22 cellular contexts compared by ENCODE assay signal in genomic region chr7:101567231-101567630, GRCh38.
DNase-seq lines count a peak whose midpoint lies in the region; ATAC-seq and TF ChIP-seq lines count a peak whose summit lies in the region.
"Had no signal": no experiment of that assay in that cellular context is flagged by ENCODE, and none has a peak within 500 bp of the region (broad histone marks: within the 10 kb centered on the region; RNA-seq: fewer than 3 reads in every experiment).

No MANE protein-coding gene starts in this region.

- H3K4me2 ChIP-seq in IMR-90 (ENCODE audit: low read depth, low read length), result no peak overlapping the region
- H3K4me2 ChIP-seq: KMS-11 had no signal

- TF ChIP-seq CTCF in IMR-90 (conservative IDR thresholded peaks at IDR 0.05; ENCODE audit: low read depth, low read length), result no peak
- TF ChIP-seq CTCF in CD14-positive monocyte (IDR thresholded peaks at IDR 0.05), result no peak

- no peak overlapping the region for H2AK5ac ChIP-seq in IMR-90 (ENCODE audit: low read depth, low read length)

- dilution Hi-C loops in IMR-90 (cut with HindIII; ENCODE audit: low sequenced_read_pairs, unreplicated experiment), result no loop called here

- H3K9me3 Mint-ChIP-seq in CD14-positive monocyte, result peaks cover 2 to 15% (median 6%) of the 10 kb centered on the region in 7 donors
- H3K9me3 Mint-ChIP-seq: activated T-helper 17 cell treated with anti-CD3 and anti-CD28 coated beads, Interleukin-2, amount 50 U/mL, for 72 hours had no signal

- H3K27ac Mint-ChIP-seq in CD14-positive monocyte, result no peak overlapping the region
- H3K27ac Mint-ChIP-seq: activated CD8-positive, alpha-beta T cell treated with anti-CD3 and anti-CD28 coated beads, Interleukin-2, amount 10 ng/mL, durations not matched to agents 7 days and 5 days; activated T-helper 17 cell treated with anti-CD3 and anti-CD28 coated beads, Interleukin-2, amount 50 U/mL, for 72 hours; B cell; immature natural killer cell; naive thymus-derived CD8-positive, alpha-beta T cell had no signal

- in situ Hi-C loops in IMR-90 (cut with MboI; ENCODE audit: low sequenced_read_pairs), result no loop called here

- no peak overlapping the region for H3K4me3 ChIP-seq in IMR-90 (ENCODE audit: insufficient read depth, low read depth, low read length)
- H3K4me3 ChIP-seq: cardiac muscle cell, GM23248, skin epidermis had no signal

- no peaks in the 10 kb centered on the region for H3K9me1 ChIP-seq in IMR-90 (ENCODE audit: insufficient read depth, low read length)

- H4K91ac ChIP-seq in IMR-90 (ENCODE audit: insufficient read depth, low read depth, low read length), result no peak overlapping the region

- H2BK15ac ChIP-seq in IMR-90 (ENCODE audit: low read depth, low read length), result no peak overlapping the region

- H3K27me3 ChIP-seq in IMR-90 (ENCODE audit: control insufficient read depth, insufficient read depth, low read length), result peaks cover 38% of the 10 kb centered on the region
- H3K27me3 ChIP-seq: cardiac muscle cell had no signal

- H2BK20ac ChIP-seq in IMR-90 (ENCODE audit: low read depth, low read length), result no peak overlapping the region

- no peak overlapping the region for H3K27ac ChIP-seq in IMR-90 (ENCODE audit: insufficient read depth, low read length)
- H3K27ac ChIP-seq: cardiac muscle cell, GM23248, KMS-11, skin epidermis, WERI-Rb-1 had no signal

- H4K20me1 ChIP-seq in IMR-90 (ENCODE audit: insufficient read depth, low read length), result no peaks in the 10 kb centered on the region

- H3K4ac ChIP-seq in IMR-90 (ENCODE audit: low read depth, low read length), result no peak overlapping the region

- H2AFZ ChIP-seq in IMR-90 (replicated peaks; ENCODE audit: low read length, poor library complexity), result peak overlapping the region; percentile 29
- H2AFZ ChIP-seq: GM23248 had no signal

- BruUV-seq in IMR-90 (replicated peaks; lab: Mats Ljungman, UMichigan), result no TSS peak

- no peaks in the 10 kb centered on the region for H3K36me3 Mint-ChIP-seq in CD14-positive monocyte
- H3K36me3 Mint-ChIP-seq: immature natural killer cell had no signal

- CTCF ChIA-PET in IMR-90 (lab: Yijun Ruan, JAX), result no interaction called here

- WGBS in IMR-90 (ENCODE audit: extremely low coverage in 2 of 2, insufficient read length in 1 of 2), 2 experiments, result 100% methylated on average over 2 of the region's 7 CpGs; no CpG with 5 or more reads in 1 of the 2 experiments

- no peak overlapping the region for H4K5ac ChIP-seq in IMR-90 (ENCODE audit: low read depth, low read length)

- ATAC-seq in IMR-90 (ENCODE audit: low read depth) (no peak), GM19023 (IDR thresholded peaks at IDR 0.05; ENCODE audit: unreplicated experiment) (no peak), HG03039 (IDR thresholded peaks at IDR 0.05; ENCODE audit: unreplicated experiment) (no peak)
- ATAC-seq: activated CD8-positive, alpha-beta T cell treated with anti-CD3 and anti-CD28 coated beads, Interleukin-2, amount 10 ng/mL, durations not matched to agents 7 days and 5 days; activated T-helper 17 cell treated with anti-CD3 and anti-CD28 coated beads, Interleukin-2, amount 50 U/mL, for 72 hours; naive thymus-derived CD8-positive, alpha-beta T cell; Right ventricle myocardium inferior had no signal

- peaks cover 0 to 6% (median 6%) of the 10 kb centered on the region in 3 donors for H3K27me3 Mint-ChIP-seq in CD14-positive monocyte (ENCODE audit: low read depth in 3 of 3)

- H2BK5ac ChIP-seq in IMR-90 (ENCODE audit: low read depth, low read length, poor library complexity, severe bottlenecking), result no peak overlapping the region

- peaks cover 2% of the 10 kb centered on the region for H3K4me1 Mint-ChIP-seq in CD14-positive monocyte
- H3K4me1 Mint-ChIP-seq: activated T-helper 17 cell treated with anti-CD3 and anti-CD28 coated beads, Interleukin-2, amount 50 U/mL, for 72 hours; B cell; immature natural killer cell had no signal

- peaks cover 3% of the 10 kb centered on the region; the same call in 1 of the 2 replicates for H3K9me3 ChIP-seq in IMR-90 (ENCODE audit: control insufficient read depth, insufficient read depth, low read length)

- no peak overlapping the region for H3K9ac ChIP-seq in IMR-90 (ENCODE audit: low read depth, low read length)
- H3K9ac ChIP-seq: GM23248, KMS-11 had no signal

- no peak for TF ChIP-seq RAD21 in IMR-90 (IDR thresholded peaks at IDR 0.05; ENCODE audit: low read length)

- H2AK9ac ChIP-seq in IMR-90 (replicated peaks; ENCODE audit: low read depth, low read length, poor library complexity), result no peak overlapping the region

- H3K56ac ChIP-seq in IMR-90 (ENCODE audit: extremely low read depth, insufficient read depth, low read length), result no peak overlapping the region

- no peaks in the 10 kb centered on the region for H3K36me3 ChIP-seq in IMR-90 (ENCODE audit: control insufficient read depth, insufficient read depth, low read length)
- H3K36me3 ChIP-seq: cardiac muscle cell, WERI-Rb-1 had no signal

- POLR2A ChIA-PET in IMR-90 (lab: Charles Lee; ENCODE audit: unreplicated experiment), result no interaction called here

- DNase-seq in COLO668 (lab: John Stamatoyannopoulos, UW; ENCODE audit: unreplicated experiment) (peak; percentile 18), IMR-90 (no peak), NCI-H2227 (lab: John Stamatoyannopoulos, UW; ENCODE audit: unreplicated experiment) (peak; percentile 85), head of caudate nucleus (peak; percentile 37 to 89 (median 69)), CD14-positive monocyte (ENCODE audit: low spot score) (no peak)
- DNase-seq: activated CD8-positive, alpha-beta T cell treated with anti-CD3 and anti-CD28 coated beads, Interleukin-2, amount 10 ng/mL, durations not matched to agents 7 days and 5 days; effector CD8-positive, alpha-beta T cell; GM23248; immature natural killer cell; NCI-H1694 treated with DMSO at 0.1 percent for 48 hours; stimulated activated CD4-positive, alpha-beta T cell treated with anti-CD3 and anti-CD28 coated beads, Interleukin-4, amount 100 ng/mL, for 24 hours; T-helper 1 cell; WERI-Rb-1 had no signal

- no peak overlapping the region for H3K14ac ChIP-seq in IMR-90 (replicated peaks; ENCODE audit: low read depth, low read length)

- TF ChIP-seq POLR2A in IMR-90 (IDR thresholded peaks at IDR 0.05; ENCODE audit: low read depth, low read length), result no peak

- intact Hi-C loops in IMR-90 (cut with micrococcal nuclease), result no loop called here
- intact Hi-C loops in head of caudate nucleus (cut with DNase I), result no loop called here
- intact Hi-C loops in CD14-positive monocyte (cut with micrococcal nuclease), result no loop called here

- H3K18ac ChIP-seq in IMR-90 (ENCODE audit: low read depth, low read length), result no peak overlapping the region

- no peak overlapping the region for H4K8ac ChIP-seq in IMR-90 (ENCODE audit: low read depth in 2 of 2, low read length in 2 of 2)

- no peaks in the 10 kb centered on the region for H3K4me1 ChIP-seq in IMR-90 (ENCODE audit: control insufficient read depth, insufficient read depth, low read length)

- H3K4me3 Mint-ChIP-seq in CD14-positive monocyte, result no peak overlapping the region
- H3K4me3 Mint-ChIP-seq: activated CD8-positive, alpha-beta T cell treated with anti-CD3 and anti-CD28 coated beads, Interleukin-2, amount 10 ng/mL, durations not matched to agents 7 days and 5 days; activated T-helper 17 cell treated with anti-CD3 and anti-CD28 coated beads, Interleukin-2, amount 50 U/mL, for 72 hours; B cell; immature natural killer cell; naive thymus-derived CD8-positive, alpha-beta T cell had no signal

- no peak overlapping the region for H2BK120ac ChIP-seq in IMR-90 (ENCODE audit: low read depth, low read length)

- H3K23ac ChIP-seq in IMR-90 (ENCODE audit: low read depth, low read length), result no peak overlapping the region

- no peaks in the 10 kb centered on the region for H3K79me1 ChIP-seq in IMR-90 (ENCODE audit: low read depth in 1 of 2, low read length in 2 of 2)

TF ChIP-seq in IMR-90, 13 proteins besides CTCF, POLR2A, EP300 and RAD21:
- no peak for TF ChIP-seq MXI1 (IDR thresholded peaks at IDR 0.05; ENCODE audit: borderline replicate concordance, low read depth, low read length)
- TF ChIP-seq MAZ (IDR thresholded peaks at IDR 0.05; ENCODE audit: borderline replicate concordance, low read depth, low read length), result no peak
- TF ChIP-seq USF2 (IDR thresholded peaks at IDR 0.05; ENCODE audit: low read depth, low read length), result no peak

Comparison
In these comparisons a context has a peak if more than half of its experiments do, and no peak if none do; other contexts are left out.
1. DNase-seq: peak in COLO668 (single experiment), NCI-H2227 (single experiment) and head of caudate nucleus (42 of 42); none in IMR-90 (single experiment) and CD14-positive monocyte (single experiment).